In genomic region chr1:26822737-26823395, GRCh38 we compare ENCODE assay signal across 38 cellular contexts. TPM values are rescaled to one million over a fixed set of nuclear protein-coding genes. Genes with fewer than 3 reads are reported as not detected.
DNase-seq lines count a peak whose midpoint lies in the region; ATAC-seq and TF ChIP-seq lines count a peak whose summit lies in the region.
"Had no signal": no experiment of that assay in that cellular context is flagged by ENCODE, and none has a peak within 500 bp of the region (broad histone marks: within the 10 kb centered on the region; RNA-seq: fewer than 3 reads in every experiment).

No MANE protein-coding gene starts in this region.

- H3K9me2 ChIP-seq in Karpas-422 (replicated peaks; ENCODE audit: insufficient read depth, low read length) = no peaks in the 10 kb centered on the region

- H3K4me1 ChIP-seq in Karpas-422 (ENCODE audit: low read length) (peaks cover 28% of the 10 kb centered on the region), upper lobe of right lung (peaks cover 17% of the 10 kb centered on the region)

- no peak for TF ChIP-seq CTCF in natural killer cell (IDR thresholded peaks at IDR 0.05)
- TF ChIP-seq CTCF in upper lobe of right lung (IDR thresholded peaks at IDR 0.05) = no peak

- H3K4me3 ChIP-seq in Karpas-422 (ENCODE audit: low read length) (no peak overlapping the region), upper lobe of right lung (no peak overlapping the region)
- H3K4me3 ChIP-seq: BLaER1, esophagus squamous epithelium, heart left ventricle, Peyer's patch, upper lobe of left lung had no signal

- intact Hi-C loops in natural killer cell (cut with micrococcal nuclease) = no loop called here
- intact Hi-C loops in upper lobe of right lung (cut with DNase I) = no loop called here

- no peaks in the 10 kb centered on the region for H3K36me3 ChIP-seq in Karpas-422 (ENCODE audit: insufficient read depth, low read length)
- H3K36me3 ChIP-seq in upper lobe of right lung = no peaks in the 10 kb centered on the region
- H3K36me3 ChIP-seq: BLaER1, brain microvascular endothelial cell, esophagus squamous epithelium, heart left ventricle, Peyer's patch, upper lobe of left lung had no signal

- H3K4me3 Mint-ChIP-seq in natural killer cell (peak overlapping the region; percentile 7), memory B cell (no peak overlapping the region)
- H3K4me3 Mint-ChIP-seq in natural killer cell treated with Interleukin-12 subunit alpha and Interleukin-12 subunit beta and Interleukin-15 and Interleukin-18, amount 100 ng/mL, for 72 hours = no peak overlapping the region
- H3K4me3 Mint-ChIP-seq: H9; stimulated activated effector memory CD8-positive, alpha-beta T cell treated with anti-CD3 and anti-CD28 coated beads, Interleukin-12 subunit alpha, Interleukin-12 subunit beta, amount 100 ng/mL, for 72 hours had no signal

- no peak overlapping the region for H3K27ac Mint-ChIP-seq in natural killer cell
- H3K27ac Mint-ChIP-seq in natural killer cell treated with Interleukin-12 subunit alpha and Interleukin-12 subunit beta and Interleukin-15 and Interleukin-18, amount 100 ng/mL, for 72 hours = peak overlapping the region in 1 of 2 donors; percentile 31
- peak overlapping the region; percentile 41 for H3K27ac Mint-ChIP-seq in memory B cell
- H3K27ac Mint-ChIP-seq: H9; stimulated activated effector memory CD8-positive, alpha-beta T cell treated with anti-CD3 and anti-CD28 coated beads, Interleukin-12 subunit alpha, Interleukin-12 subunit beta, amount 100 ng/mL, for 72 hours had no signal

- no peaks in the 10 kb centered on the region for H3K27me3 Mint-ChIP-seq in natural killer cell (ENCODE audit: low read depth in 2 of 2)
- no peaks in the 10 kb centered on the region for H3K27me3 Mint-ChIP-seq in natural killer cell treated with Interleukin-12 subunit alpha and Interleukin-12 subunit beta and Interleukin-15 and Interleukin-18, amount 100 ng/mL, for 72 hours
- H3K27me3 Mint-ChIP-seq in memory B cell = no peaks in the 10 kb centered on the region

- peaks cover 22 to 29% of the 10 kb centered on the region in 2 donors for H3K4me1 Mint-ChIP-seq in natural killer cell
- H3K4me1 Mint-ChIP-seq in natural killer cell treated with Interleukin-12 subunit alpha and Interleukin-12 subunit beta and Interleukin-15 and Interleukin-18, amount 100 ng/mL, for 72 hours (ENCODE audit: low read depth in 2 of 2) = peaks cover 15 to 21% of the 10 kb centered on the region in 2 donors
- H3K4me1 Mint-ChIP-seq in memory B cell = peaks cover 21% of the 10 kb centered on the region

- H3K36me3 Mint-ChIP-seq in natural killer cell (no peaks in the 10 kb centered on the region), memory B cell (no peaks in the 10 kb centered on the region)
- peaks cover 7% of the 10 kb centered on the region for H3K36me3 Mint-ChIP-seq in natural killer cell treated with Interleukin-12 subunit alpha and Interleukin-12 subunit beta and Interleukin-15 and Interleukin-18, amount 100 ng/mL, for 72 hours
- H3K36me3 Mint-ChIP-seq: naive B cell had no signal

- ATAC-seq in natural killer cell (no peak), memory B cell (ENCODE audit: low read depth) (no peak), upper lobe of right lung (no peak), GM21825 (IDR thresholded peaks at IDR 0.05; ENCODE audit: unreplicated experiment) (no peak)
- ATAC-seq in natural killer cell treated with Interleukin-12 subunit alpha and Interleukin-12 subunit beta and Interleukin-15 and Interleukin-18, amount 100 ng/mL, for 72 hours = no peak
- ATAC-seq: foreskin keratinocyte; heart left ventricle; HepG2; left ventricle myocardium superior; stimulated activated effector memory CD8-positive, alpha-beta T cell treated with anti-CD3 and anti-CD28 coated beads, Interleukin-12 subunit alpha, Interleukin-12 subunit beta, amount 100 ng/mL, for 72 hours had no signal

- no peak overlapping the region for H3K9ac ChIP-seq in Karpas-422 (ENCODE audit: low read length)
- H3K9ac ChIP-seq: BLaER1 had no signal

- H3K9me3 ChIP-seq in Karpas-422 (ENCODE audit: low read length) = no peaks in the 10 kb centered on the region
- H3K9me3 ChIP-seq in upper lobe of right lung = no peaks in the 10 kb centered on the region
- H3K9me3 ChIP-seq: BLaER1, esophagus squamous epithelium, heart left ventricle, Peyer's patch, upper lobe of left lung had no signal

- H3K9me3 Mint-ChIP-seq in natural killer cell (no peaks in the 10 kb centered on the region), memory B cell (no peaks in the 10 kb centered on the region)
- no peaks in the 10 kb centered on the region for H3K9me3 Mint-ChIP-seq in natural killer cell treated with Interleukin-12 subunit alpha and Interleukin-12 subunit beta and Interleukin-15 and Interleukin-18, amount 100 ng/mL, for 72 hours
- H3K9me3 Mint-ChIP-seq: naive B cell; stimulated activated effector memory CD8-positive, alpha-beta T cell treated with anti-CD3 and anti-CD28 coated beads, Interleukin-12 subunit alpha, Interleukin-12 subunit beta, amount 100 ng/mL, for 72 hours had no signal

- H3K4me2 ChIP-seq in Karpas-422 (ENCODE audit: low read depth, low read length, poor library complexity, severe bottlenecking) = no peak overlapping the region
- H3K4me2 ChIP-seq: BLaER1 had no signal

- H3K27ac ChIP-seq in Karpas-422 (ENCODE audit: low read length) (no peak overlapping the region), upper lobe of right lung (no peak overlapping the region)
- H3K27ac ChIP-seq: BLaER1, brain microvascular endothelial cell, esophagus squamous epithelium, foreskin keratinocyte, heart left ventricle, Peyer's patch, upper lobe of left lung had no signal

- no peak for DNase-seq in natural killer cell
- no peak for DNase-seq in natural killer cell treated with Interleukin-12 subunit alpha and Interleukin-12 subunit beta and Interleukin-15 and Interleukin-18, amount 100 ng/mL, for 72 hours (ENCODE audit: low spot score)
- DNase-seq in Karpas-422 = peak; percentile 40
- DNase-seq in memory B cell (ENCODE audit: low spot score in 2 of 2) = no peak
- DNase-seq in upper lobe of right lung = peak; percentile 3
- no peak for DNase-seq in activated CD4-positive, CD25-positive, alpha-beta regulatory T cell (lab: John Stamatoyannopoulos, UW)
- no peak for DNase-seq in stimulated activated CD4-positive, alpha-beta T cell treated with anti-CD3 and anti-CD28 coated beads, Interleukin-2, amount 100 ng/mL, for 24 hours
- DNase-seq: activated CD4-positive, alpha-beta T cell treated with anti-CD3 and anti-CD28 coated beads for 48 hours; activated CD8-positive, alpha-beta memory T cell treated with anti-CD3 and anti-CD28 coated beads for 24 hours; activated T-cell treated with anti-CD3 and anti-CD28 coated beads for 4 hours; brain microvascular endothelial cell; Calu3; cerebellar nuclear complex; dermis blood vessel endothelial cell; esophagus squamous epithelium; foreskin keratinocyte; H9; heart left ventricle; Kasumi-1; kidney; left ventricle myocardium superior; midbrain; naive B cell; NCI-H1436; NCI-H2107; NCI-H446; NCI-H748 treated with DMSO at 0.1 percent for 48 hours; Peyer's patch; SHP77 treated with DMSO at 0.1 percent for 48 hours; stimulated activated CD4-positive, alpha-beta T cell treated with anti-CD3 and anti-CD28 coated beads, Interleukin-15, amount 100 ng/mL, for 24 hours; T1000; upper lobe of left lung had no signal

- H4K20me1 ChIP-seq in Karpas-422 (ENCODE audit: insufficient read depth, low read depth, low read length) = no peaks in the 10 kb centered on the region

- H3K79me2 ChIP-seq in Karpas-422 (ENCODE audit: low read length) = peaks cover 14% of the 10 kb centered on the region

- H3K27me3 ChIP-seq in Karpas-422 (ENCODE audit: low read length) = no peaks in the 10 kb centered on the region
- H3K27me3 ChIP-seq in upper lobe of right lung = no peaks in the 10 kb centered on the region
- H3K27me3 ChIP-seq: BLaER1, brain microvascular endothelial cell, esophagus squamous epithelium, foreskin keratinocyte, heart left ventricle, Peyer's patch, upper lobe of left lung had no signal

- H2AFZ ChIP-seq in Karpas-422 (ENCODE audit: low read length) = no peak overlapping the region

RNA-seq across cellular contexts. Expression of gene ZDHHC18, which starts 3.6 kb away (rescaled TPM):
- 10 to 100 TPM; 70.0 to 74.6 (median 72.3) TPM for total RNA-seq in natural killer cell
- total RNA-seq in natural killer cell treated with Interleukin-12 subunit alpha and Interleukin-12 subunit beta and Interleukin-15 and Interleukin-18, amount 100 ng/mL, for 72 hours = 100 to 1,000 TPM in 1 of 2 donors, 10 to 100 TPM in 1; 87.2 to 106 TPM
- total RNA-seq in Karpas-422 (2014; rRNA removed; shearing (Covaris generic); ENCODE audit: low replicate concordance) = 25.1 and 31.0 TPM in 2 replicates
- 26.2 TPM for total RNA-seq in upper lobe of right lung

RNA-seq across cellular contexts. Expression of gene PIGV, which starts 35.1 kb away (rescaled TPM):
- total RNA-seq in natural killer cell = 10 to 100 TPM; 23.1 to 35.2 (median 30.3) TPM
- total RNA-seq in natural killer cell treated with Interleukin-12 subunit alpha and Interleukin-12 subunit beta and Interleukin-15 and Interleukin-18, amount 100 ng/mL, for 72 hours = 10 to 100 TPM; 44.3 to 60.2 TPM
- total RNA-seq in Karpas-422 (2014; rRNA removed; shearing (Covaris generic); ENCODE audit: low replicate concordance) = 5.8 and 15.7 TPM in 2 replicates
- total RNA-seq in upper lobe of right lung = 16.7 TPM

RNA-seq across cellular contexts. Expression of gene SFN, which starts 40.1 kb away (rescaled TPM):
- total RNA-seq in natural killer cell (1 to 10 TPM in 1 of 3 donors, under 1 TPM in 1, not detected in 1; 0.66 to 1.3 TPM), upper lobe of right lung (83.8 TPM)
- total RNA-seq in natural killer cell treated with Interleukin-12 subunit alpha and Interleukin-12 subunit beta and Interleukin-15 and Interleukin-18, amount 100 ng/mL, for 72 hours = under 1 TPM; 0.50 to 0.56 TPM
- total RNA-seq in Karpas-422 (2014; rRNA removed; shearing (Covaris generic); ENCODE audit: low replicate concordance) = 0.47 and 1.0 TPM in 2 replicates
- total RNA-seq: left ventricle myocardium superior, osteocyte, subcutaneous adipose tissue had no signal

Comparison
In these comparisons a context has a peak if more than half of its experiments do, and no peak if none do; other contexts are left out.
1. DNase-seq: peak in Karpas-422 (single experiment) and upper lobe of right lung (single experiment); none in natural killer cell (single experiment), natural killer cell treated with Interleukin-12 subunit alpha and Interleukin-12 subunit beta and Interleukin-15 and Interleukin-18, amount 100 ng/mL, for 72 hours (single experiment), memory B cell (0 of 2), activated CD4-positive, CD25-positive, alpha-beta regulatory T cell (0 of 4) and stimulated activated CD4-positive, alpha-beta T cell treated with anti-CD3 and anti-CD28 coated beads, Interleukin-2, amount 100 ng/mL, for 24 hours (0 of 2).
2. RNA of gene SFN, which starts 40.1 kb away (total RNA-seq): 83.8 TPM in upper lobe of right lung (single experiment); 0.47 to 1.0 TPM in Karpas-422, 0.66 to 1.3 TPM in natural killer cell and 0.50 to 0.56 TPM in natural killer cell treated with Interleukin-12 subunit alpha and Interleukin-12 subunit beta and Interleukin-15 and Interleukin-18, amount 100 ng/mL, for 72 hours; every median in the first group is over 10 times any median in the second.